In genomic region chr1:18554101-18554500, GRCh38 we compare ENCODE assay signal across 8 cellular contexts.
"Had no signal": no experiment of that assay in that cellular context is flagged by ENCODE, and none has a peak within 500 bp of the region (broad histone marks: within the 10 kb centered on the region; RNA-seq: fewer than 3 reads in every experiment).

No MANE protein-coding gene starts in this region.

- H3K27ac Mint-ChIP-seq: H9, IgD-negative memory B cell had no signal

- H3K27ac ChIP-seq: GM23248, HL-60 had no signal

- H3K9ac ChIP-seq: GM23248 had no signal

- H3K4me3 Mint-ChIP-seq: H9, IgD-negative memory B cell had no signal

- H3K9me3 Mint-ChIP-seq: H9 had no signal

- H3K36me3 Mint-ChIP-seq: IgD-negative memory B cell had no signal

- H3K4me3 ChIP-seq: GM23248 had no signal

- H2AFZ ChIP-seq: GM23248 had no signal

- DNase-seq: GM23248, GOT3, H9, HCEC 1CT, KG1 had no signal

- FAIRE-seq: H54 had no signal
